ENCODE assay signal across 8 cellular contexts in genomic region chr1:160460683-160461287, GRCh38.
A peak's percentile ranks its signal among the peaks of the same experiment; 100 is the strongest.
DNase-seq lines count a peak whose midpoint lies in the region; ATAC-seq, FAIRE-seq and TF ChIP-seq lines count a peak whose summit lies in the region.

No MANE protein-coding gene starts in this region.

- no TSS peak for BruUV-seq in K562 (replicated peaks; lab: Mats Ljungman, UMichigan)

- H3K4me1 Mint-ChIP-seq in natural killer cell treated with Interleukin-12 subunit alpha and Interleukin-12 subunit beta and Interleukin-15 and Interleukin-18, amount 100 ng/mL, for 72 hours (ENCODE audit: low read depth in 2 of 2): peaks cover 13 to 22% of the 10 kb centered on the region in 2 donors
- H3K4me1 Mint-ChIP-seq in natural killer cell: peaks cover 9 to 14% of the 10 kb centered on the region in 2 donors
- H3K4me1 Mint-ChIP-seq in T-helper 1 cell treated with Interleukin-12 subunit alpha and Interleukin-12 subunit beta and Interleukin-4 antibody, amounts not matched to agents 30 μg/mL and 1 μg/mL, for 36 hours (ENCODE audit: low read depth): peaks cover 53% of the 10 kb centered on the region
- H3K4me1 Mint-ChIP-seq in stimulated activated naive B cell treated with anti-CD40 and anti-IgM and Interleukin-4, amounts not matched to agents 10 μg/mL and 1 μg/mL and 100 μg/mL, for 72 hours: peaks cover 57 to 91% of the 10 kb centered on the region in 2 donors

- no peak for FAIRE-seq in K562 (lab: Jason Lieb, UNC)

- TF ChIP-seq CTCF in natural killer cell (IDR thresholded peaks at IDR 0.05): no peak
- TF ChIP-seq CTCF in K562 (IDR thresholded peaks at IDR 0.05 in 2 of 3, conservative IDR thresholded peaks at IDR 0.05 in 1 of 3; ENCODE audit: insufficient read depth in 2 of 3, low read depth in 1 of 3, low read length in 3 of 3): no peak
- no peak for TF ChIP-seq CTCF in GM13976 (IDR thresholded peaks at IDR 0.05; ENCODE audit: borderline replicate concordance, control extremely low read depth, extremely low read depth, insufficient read depth, missing control alignments)

- peak overlapping the region; percentile 91 for H2AFZ ChIP-seq in K562 (ENCODE audit: low read depth, low read length)

- WGBS in K562 (ENCODE audit: insufficient coverage, low coverage, missing lambda C conversion rate): 45% methylated on average over 4 of the region's 4 CpGs

- peak overlapping the region; percentile 9 for H3K4me3 Mint-ChIP-seq in natural killer cell treated with Interleukin-12 subunit alpha and Interleukin-12 subunit beta and Interleukin-15 and Interleukin-18, amount 100 ng/mL, for 72 hours
- no peak overlapping the region for H3K4me3 Mint-ChIP-seq in natural killer cell
- peak overlapping the region; percentile 82 for H3K4me3 Mint-ChIP-seq in T-helper 1 cell treated with Interleukin-12 subunit alpha and Interleukin-12 subunit beta and Interleukin-4 antibody, amounts not matched to agents 30 μg/mL and 1 μg/mL, for 36 hours
- peak overlapping the region; percentile 69 to 75 for H3K4me3 Mint-ChIP-seq in stimulated activated naive B cell treated with anti-CD40 and anti-IgM and Interleukin-4, amounts not matched to agents 10 μg/mL and 1 μg/mL and 100 μg/mL, for 72 hours

- H4K20me1 ChIP-seq in K562 (replicated peaks; ENCODE audit: control insufficient read depth, insufficient read depth, low read length): no peaks in the 10 kb centered on the region

- H3K27me3 ChIP-seq in K562 (ENCODE audit: control insufficient read depth in 2 of 2, insufficient read depth in 2 of 2, low read length in 2 of 2): no peaks in the 10 kb centered on the region

- H3K36me3 Mint-ChIP-seq in natural killer cell treated with Interleukin-12 subunit alpha and Interleukin-12 subunit beta and Interleukin-15 and Interleukin-18, amount 100 ng/mL, for 72 hours: no peaks in the 10 kb centered on the region
- H3K36me3 Mint-ChIP-seq in natural killer cell: no peaks in the 10 kb centered on the region
- H3K36me3 Mint-ChIP-seq in T-helper 1 cell treated with Interleukin-12 subunit alpha and Interleukin-12 subunit beta and Interleukin-4 antibody, amounts not matched to agents 30 μg/mL and 1 μg/mL, for 36 hours (ENCODE audit: low read depth): peaks cover 8% of the 10 kb centered on the region
- peaks cover 15 to 26% of the 10 kb centered on the region in 2 donors for H3K36me3 Mint-ChIP-seq in stimulated activated naive B cell treated with anti-CD40 and anti-IgM and Interleukin-4, amounts not matched to agents 10 μg/mL and 1 μg/mL and 100 μg/mL, for 72 hours

- DNase-seq in natural killer cell treated with Interleukin-12 subunit alpha and Interleukin-12 subunit beta and Interleukin-15 and Interleukin-18, amount 100 ng/mL, for 72 hours (ENCODE audit: low spot score): no peak
- DNase-seq in natural killer cell (no peak), K562 (ENCODE audit: extremely low read depth in 1 of 4, low spot score in 3 of 4) (peak in 1 of 4 experiments; percentile 16), GM13976 (ENCODE audit: low spot score) (no peak), NCI-H1694 treated with DMSO at 0.1 percent for 48 hours (lab: John Stamatoyannopoulos, UW) (no peak)
- DNase-seq in stimulated activated naive B cell treated with anti-CD40 and anti-IgM and Interleukin-4, amounts not matched to agents 10 μg/mL and 1 μg/mL and 100 μg/mL, for 72 hours: peak; percentile 56
- DNase-seq in stimulated activated naive CD4-positive, alpha-beta T cell (lab: John Stamatoyannopoulos, UW): no peak

- TF ChIP-seq POLR2A in K562 (conservative IDR thresholded peaks at IDR 0.05): no peak

- peaks cover 0 to 15% of the 10 kb centered on the region in 2 experiments; a peak in 3 of 5 replicates for H3K4me1 ChIP-seq in K562 (replicated peaks in 1 of 2; ENCODE audit: control insufficient read depth in 2 of 2, insufficient read depth in 2 of 2, low read length in 2 of 2)

- H3K27ac ChIP-seq in K562 (ENCODE audit: extremely low read depth, low read depth, low read length): peak overlapping the region; percentile 16; the same call in 1 of the 3 replicates

- POLR2A ChIA-PET in K562 (lab: Yijun Ruan, JAX): interaction anchor here (0.8 to 1.2 kb wide), 2 partner anchors 10 to 95 kb away, joined by 3 to 5 read pairs; no protein-coding TSS in a partner anchor

- H3K4me3 ChIP-seq in K562: no peak overlapping the region

- in situ Hi-C loops in K562 (cut with MboI) (no loop called here), GM13976 (cut with MboI; ENCODE audit: low sequenced_read_pairs, unreplicated experiment) (no loop called here)

- CTCF ChIA-PET in K562 (lab: Yijun Ruan, JAX; ENCODE audit: low intra/inter-chr PET ratio): no interaction called here

- peaks cover 0 to 2% of the 10 kb centered on the region in 2 donors for H3K27me3 Mint-ChIP-seq in natural killer cell treated with Interleukin-12 subunit alpha and Interleukin-12 subunit beta and Interleukin-15 and Interleukin-18, amount 100 ng/mL, for 72 hours
- peaks cover 0 to 3% of the 10 kb centered on the region in 2 donors for H3K27me3 Mint-ChIP-seq in natural killer cell (ENCODE audit: low read depth in 2 of 2)
- H3K27me3 Mint-ChIP-seq in T-helper 1 cell treated with Interleukin-12 subunit alpha and Interleukin-12 subunit beta and Interleukin-4 antibody, amounts not matched to agents 30 μg/mL and 1 μg/mL, for 36 hours (ENCODE audit: low read depth): no peaks in the 10 kb centered on the region
- no peaks in the 10 kb centered on the region for H3K27me3 Mint-ChIP-seq in stimulated activated naive B cell treated with anti-CD40 and anti-IgM and Interleukin-4, amounts not matched to agents 10 μg/mL and 1 μg/mL and 100 μg/mL, for 72 hours

- no peak for ATAC-seq in natural killer cell treated with Interleukin-12 subunit alpha and Interleukin-12 subunit beta and Interleukin-15 and Interleukin-18, amount 100 ng/mL, for 72 hours
- ATAC-seq in natural killer cell (no peak), K562 (peak; percentile 59)
- ATAC-seq in stimulated activated naive B cell treated with anti-CD40 and anti-IgM and Interleukin-4, amounts not matched to agents 10 μg/mL and 1 μg/mL and 100 μg/mL, for 72 hours (replicated peaks): peak; percentile 72

- no peaks in the 10 kb centered on the region for H3K79me2 ChIP-seq in K562 (ENCODE audit: control insufficient read depth, insufficient read depth, low read length)

- TF ChIP-seq RAD21 in K562 (CRISPR knock-in tag; conservative IDR thresholded peaks at IDR 0.05 in 1 of 2, IDR thresholded peaks at IDR 0.05 in 1 of 2): no peak

- H3K9me3 Mint-ChIP-seq in natural killer cell treated with Interleukin-12 subunit alpha and Interleukin-12 subunit beta and Interleukin-15 and Interleukin-18, amount 100 ng/mL, for 72 hours: peaks cover 4% of the 10 kb centered on the region
- no peaks in the 10 kb centered on the region for H3K9me3 Mint-ChIP-seq in natural killer cell
- H3K9me3 Mint-ChIP-seq in T-helper 1 cell treated with Interleukin-12 subunit alpha and Interleukin-12 subunit beta and Interleukin-4 antibody, amounts not matched to agents 30 μg/mL and 1 μg/mL, for 36 hours: peaks cover 3% of the 10 kb centered on the region
- peaks cover 8 to 9% of the 10 kb centered on the region in 2 donors for H3K9me3 Mint-ChIP-seq in stimulated activated naive B cell treated with anti-CD40 and anti-IgM and Interleukin-4, amounts not matched to agents 10 μg/mL and 1 μg/mL and 100 μg/mL, for 72 hours

- no peaks in the 10 kb centered on the region for H3K9me3 ChIP-seq in K562 (replicated peaks; ENCODE audit: control insufficient read depth, insufficient read depth, low read depth, low read length)

- TF ChIP-seq EP300 in K562 (IDR thresholded peaks at IDR 0.05; ENCODE audit: low read length): no peak

- no peaks in the 10 kb centered on the region for H3K9me1 ChIP-seq in K562 (ENCODE audit: control insufficient read depth, insufficient read depth, low read length)

- H3K36me3 ChIP-seq in K562 (ENCODE audit: control insufficient read depth, insufficient read depth, low read length): no peaks in the 10 kb centered on the region

- no peak overlapping the region for H3K9ac ChIP-seq in K562 (ENCODE audit: insufficient read depth in 1 of 2, low read depth in 2 of 2, low read length in 2 of 2)

- H3K4me2 ChIP-seq in K562 (ENCODE audit: insufficient read depth, low read length): peak overlapping the region; percentile 17; the same call in 1 of the 2 replicates

- intact Hi-C loops in natural killer cell (cut with micrococcal nuclease): no loop called here
- intact Hi-C loops in K562 (cut with micrococcal nuclease): no loop called here

- peak overlapping the region; percentile 59 to 82 for H3K27ac Mint-ChIP-seq in natural killer cell treated with Interleukin-12 subunit alpha and Interleukin-12 subunit beta and Interleukin-15 and Interleukin-18, amount 100 ng/mL, for 72 hours
- H3K27ac Mint-ChIP-seq in natural killer cell: no peak overlapping the region
- peak overlapping the region; percentile 95 for H3K27ac Mint-ChIP-seq in T-helper 1 cell treated with Interleukin-12 subunit alpha and Interleukin-12 subunit beta and Interleukin-4 antibody, amounts not matched to agents 30 μg/mL and 1 μg/mL, for 36 hours
- peak overlapping the region; percentile 97 for H3K27ac Mint-ChIP-seq in stimulated activated naive B cell treated with anti-CD40 and anti-IgM and Interleukin-4, amounts not matched to agents 10 μg/mL and 1 μg/mL and 100 μg/mL, for 72 hours

TF ChIP-seq in K562, 482 proteins besides CTCF, POLR2A, EP300 and RAD21 (continues in another document):
- TF ChIP-seq MAFF (IDR thresholded peaks at IDR 0.05; ENCODE audit: low read length): no peak
- no peak for TF ChIP-seq STAG1 (CRISPR knock-in tag; IDR thresholded peaks at IDR 0.05; ENCODE audit: borderline replicate concordance)
- TF ChIP-seq RBM14 (IDR thresholded peaks at IDR 0.05; ENCODE audit: borderline replicate concordance, insufficient read depth, low read depth, low read length): no peak
- 0 out of 2 replicates have a peak, but pooled peaks have one; percentile 7 for TF ChIP-seq ETV1 (tag; conservative IDR thresholded peaks at IDR 0.05; ENCODE audit: low read depth)
- 0 out of 2 replicates have a peak, but pooled peaks have one; percentile 36 for TF ChIP-seq CC2D1A (IDR thresholded peaks at IDR 0.05)
- 0 out of 2 replicates have a peak, but pooled peaks have one; percentile 8 for TF ChIP-seq ARID1B (IDR thresholded peaks at IDR 0.05)
- peak; percentile 33; the same call in 1 of the 2 replicates for TF ChIP-seq SMARCA4 (IDR thresholded peaks at IDR 0.05)

Comparison
In these comparisons a context has a peak if more than half of its experiments do, and no peak if none do; other contexts are left out.
1. H3K27ac Mint-ChIP-seq: peak in natural killer cell treated with Interleukin-12 subunit alpha and Interleukin-12 subunit beta and Interleukin-15 and Interleukin-18, amount 100 ng/mL, for 72 hours (2 of 2), T-helper 1 cell treated with Interleukin-12 subunit alpha and Interleukin-12 subunit beta and Interleukin-4 antibody, amounts not matched to agents 30 μg/mL and 1 μg/mL, for 36 hours (single experiment) and stimulated activated naive B cell treated with anti-CD40 and anti-IgM and Interleukin-4, amounts not matched to agents 10 μg/mL and 1 μg/mL and 100 μg/mL, for 72 hours (single experiment); none in natural killer cell (0 of 2).
2. ATAC-seq: peak in K562 (single experiment) and stimulated activated naive B cell treated with anti-CD40 and anti-IgM and Interleukin-4, amounts not matched to agents 10 μg/mL and 1 μg/mL and 100 μg/mL, for 72 hours (2 of 2); none in natural killer cell treated with Interleukin-12 subunit alpha and Interleukin-12 subunit beta and Interleukin-15 and Interleukin-18, amount 100 ng/mL, for 72 hours (0 of 2) and natural killer cell (0 of 3).